Comparison of ENCODE assay signal across 15 cellular contexts in genomic region chr1:56438901-56439551, GRCh38.
"Had no signal": no experiment of that assay in that cellular context is flagged by ENCODE, and none has a peak within 500 bp of the region (broad histone marks: within the 10 kb centered on the region; RNA-seq: fewer than 3 reads in every experiment).

No MANE protein-coding gene starts in this region.

- H3K9me3 Mint-ChIP-seq: activated naive CD4-positive, alpha-beta T cell treated with anti-CD3 and anti-CD28 coated beads, Interleukin-2, amount 50 U/mL, for 24 hours; central memory CD8-positive, alpha-beta T cell; nephron progenitor cell; stimulated activated naive CD8-positive, alpha-beta T cell treated with anti-CD3 and anti-CD28 coated beads, Interleukin-15, amount 100 ng/mL, for 72 hours; WTC11 had no signal

- H3K36me3 ChIP-seq: adrenal gland, thoracic aorta had no signal

- H3K27me3 ChIP-seq: adrenal gland had no signal

- H3K4me1 Mint-ChIP-seq: activated naive CD4-positive, alpha-beta T cell treated with anti-CD3 and anti-CD28 coated beads, Interleukin-2, amount 50 U/mL, for 24 hours; central memory CD8-positive, alpha-beta T cell; stimulated activated naive CD8-positive, alpha-beta T cell treated with anti-CD3 and anti-CD28 coated beads, Interleukin-15, amount 100 ng/mL, for 72 hours; T-helper 17 cell had no signal

- H3K27ac ChIP-seq: thoracic aorta had no signal

- H3K36me3 Mint-ChIP-seq: activated naive CD4-positive, alpha-beta T cell treated with anti-CD3 and anti-CD28 coated beads, Interleukin-2, amount 50 U/mL, for 24 hours; WTC11 had no signal

- H3K27ac Mint-ChIP-seq: activated CD8-positive, alpha-beta T cell treated with anti-CD3 and anti-CD28 coated beads, Interleukin-2, amount 10 ng/mL, durations not matched to agents 7 days and 5 days; activated naive CD4-positive, alpha-beta T cell treated with anti-CD3 and anti-CD28 coated beads, Interleukin-2, amount 50 U/mL, for 24 hours; nephron progenitor cell; stimulated activated naive CD8-positive, alpha-beta T cell treated with anti-CD3 and anti-CD28 coated beads, Interleukin-15, amount 100 ng/mL, for 72 hours; T-helper 17 cell; WTC11 had no signal

- H3K9me3 ChIP-seq: adrenal gland, thoracic aorta had no signal

- DNase-seq: activated CD4-positive, alpha-beta T cell treated with anti-CD3 and anti-CD28 coated beads for 48 hours; activated CD8-positive, alpha-beta memory T cell treated with anti-CD3 and anti-CD28 coated beads, Interleukin-2, amount 50 U/mL, for 4 hours; activated CD8-positive, alpha-beta T cell treated with anti-CD3 and anti-CD28 coated beads, Interleukin-2, amount 10 ng/mL, durations not matched to agents 7 days and 5 days; activated effector memory CD4-positive, alpha-beta T cell treated with anti-CD3 and anti-CD28 coated beads, Interleukin-2, amount 50 U/mL, for 16 hours; activated T-cell treated with anti-CD3 and anti-CD28 coated beads, Interleukin-2, amount 50 U/mL, for 48 hours; effector memory CD4-positive, alpha-beta T cell; nephron progenitor cell; stimulated activated CD4-positive, alpha-beta T cell treated with anti-CD3 and anti-CD28 coated beads, Interleukin-1b, Interleukin-23, amount 100 ng/mL, for 48 hours; stimulated activated naive CD8-positive, alpha-beta T cell treated with anti-CD3 and anti-CD28 coated beads, Interleukin-15, amount 100 ng/mL, for 72 hours; T-helper 17 cell had no signal

- H3K4me3 ChIP-seq: adrenal gland, thoracic aorta had no signal

- H3K27me3 Mint-ChIP-seq: activated naive CD4-positive, alpha-beta T cell treated with anti-CD3 and anti-CD28 coated beads, Interleukin-2, amount 50 U/mL, for 24 hours; central memory CD8-positive, alpha-beta T cell; stimulated activated naive CD8-positive, alpha-beta T cell treated with anti-CD3 and anti-CD28 coated beads, Interleukin-15, amount 100 ng/mL, for 72 hours; T-helper 17 cell had no signal

- H3K4me3 Mint-ChIP-seq: activated CD8-positive, alpha-beta T cell treated with anti-CD3 and anti-CD28 coated beads, Interleukin-2, amount 10 ng/mL, durations not matched to agents 7 days and 5 days; activated naive CD4-positive, alpha-beta T cell treated with anti-CD3 and anti-CD28 coated beads, Interleukin-2, amount 50 U/mL, for 24 hours; central memory CD8-positive, alpha-beta T cell; nephron progenitor cell; stimulated activated naive CD8-positive, alpha-beta T cell treated with anti-CD3 and anti-CD28 coated beads, Interleukin-15, amount 100 ng/mL, for 72 hours; T-helper 17 cell; WTC11 had no signal

- ATAC-seq: activated CD8-positive, alpha-beta T cell treated with anti-CD3 and anti-CD28 coated beads, Interleukin-2, amount 10 ng/mL, durations not matched to agents 7 days and 5 days; stimulated activated naive CD8-positive, alpha-beta T cell treated with anti-CD3 and anti-CD28 coated beads, Interleukin-15, amount 100 ng/mL, for 72 hours; T-helper 17 cell; WTC11 had no signal
